In the genomic region with DNA sequence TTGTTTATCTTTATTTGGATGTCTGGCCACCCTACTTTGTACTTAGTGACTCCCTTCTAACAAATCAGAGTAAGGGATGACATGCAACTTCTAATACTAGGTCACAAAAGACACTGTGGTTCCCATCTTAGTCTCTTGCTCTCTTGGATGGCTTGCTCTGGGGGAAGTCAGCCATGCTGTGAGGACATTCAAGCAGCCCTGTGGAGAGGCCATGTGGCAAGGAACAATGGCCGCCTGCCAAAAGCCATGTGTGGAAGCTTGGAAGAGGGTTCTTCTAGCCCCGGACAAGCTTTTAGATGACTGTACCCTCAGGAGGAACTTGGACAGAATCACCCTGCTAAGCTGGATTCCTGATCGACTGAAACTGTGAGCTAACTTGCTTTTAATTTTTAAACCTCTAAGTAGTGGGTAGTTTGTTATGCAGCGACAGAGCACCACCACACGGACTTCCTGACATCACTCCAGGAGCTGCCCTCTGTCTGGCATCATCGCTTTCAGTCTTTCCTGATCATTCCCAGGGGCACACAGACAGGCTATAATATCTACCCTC, we compare ENCODE assay signal across 15 cellular contexts.
"Had no signal": no experiment of that assay in that cellular context is flagged by ENCODE, and none has a peak within 500 bp of the region (broad histone marks: within the 10 kb centered on the region; RNA-seq: fewer than 3 reads in every experiment).

No MANE protein-coding gene starts in this region.

- H3K9me3 ChIP-seq: left lung, pancreas had no signal

- H3K27me3 ChIP-seq: breast epithelium, heart left ventricle, left lung, pancreas, tibial nerve had no signal

- H3K36me3 ChIP-seq: breast epithelium, pancreas had no signal

- H3K4me3 Mint-ChIP-seq: activated B cell treated with CpG ODN at 0.5 μM for 24 hours; activated CD4-positive, alpha-beta T cell treated with anti-CD3 and anti-CD28 coated beads, Interleukin-2, amount 10 ng/mL, durations not matched to agents 24 days and 14 days; activated naive CD8-positive, alpha-beta T cell treated with anti-CD3 and anti-CD28 coated beads for 36 hours; memory B cell; T-helper 17 cell had no signal

- H3K27ac ChIP-seq: breast epithelium, heart left ventricle, left lung, pancreas, skin epidermis, tibial nerve had no signal

- H3K27me3 Mint-ChIP-seq: activated B cell treated with CpG ODN at 0.5 μM for 24 hours; activated CD4-positive, alpha-beta T cell treated with anti-CD3 and anti-CD28 coated beads, Interleukin-2, amount 10 ng/mL, durations not matched to agents 24 days and 14 days; activated naive CD8-positive, alpha-beta T cell treated with anti-CD3 and anti-CD28 coated beads for 36 hours; memory B cell; T-helper 17 cell had no signal

- FAIRE-seq: islet of Langerhans, pancreas had no signal

- H3K9me3 Mint-ChIP-seq: activated B cell treated with CpG ODN at 0.5 μM for 24 hours; activated CD4-positive, alpha-beta T cell treated with anti-CD3 and anti-CD28 coated beads, Interleukin-2, amount 10 ng/mL, durations not matched to agents 24 days and 14 days; activated naive CD8-positive, alpha-beta T cell treated with anti-CD3 and anti-CD28 coated beads for 36 hours; memory B cell had no signal

- H3K4me1 Mint-ChIP-seq: activated B cell treated with CpG ODN at 0.5 μM for 24 hours, memory B cell had no signal

- ATAC-seq: heart left ventricle, left lung, pancreas, T-helper 17 cell had no signal

- DNase-seq: activated B cell treated with CpG ODN at 0.5 μM for 24 hours; activated CD4-positive, alpha-beta T cell treated with anti-CD3 and anti-CD28 coated beads, Interleukin-2, amount 10 ng/mL, durations not matched to agents 24 days and 14 days; activated gamma-delta T cell treated with Interleukin-2 at 50 U/mL for 16 hours; activated naive CD8-positive, alpha-beta T cell treated with anti-CD3 and anti-CD28 coated beads for 36 hours; activated T-cell treated with anti-CD3 and anti-CD28 coated beads, Interleukin-2, amount 50 U/mL, for 48 hours; foreskin melanocyte; heart left ventricle; left lung; pancreas; T-helper 17 cell had no signal

- H3K4me1 ChIP-seq: breast epithelium, pancreas, tibial nerve had no signal

- H3K4me3 ChIP-seq: breast epithelium, heart left ventricle, left lung, pancreas, skin epidermis, tibial nerve had no signal

- H3K27ac Mint-ChIP-seq: activated B cell treated with CpG ODN at 0.5 μM for 24 hours; activated CD4-positive, alpha-beta T cell treated with anti-CD3 and anti-CD28 coated beads, Interleukin-2, amount 10 ng/mL, durations not matched to agents 24 days and 14 days; memory B cell; T-helper 17 cell had no signal
